ENCODE assay signal across 16 cellular contexts in genomic region chr18:22385718-22386117, GRCh38. TPM values are rescaled to one million over a fixed set of nuclear protein-coding genes. Genes with fewer than 3 reads are reported as not detected.
A peak's percentile ranks its signal among the peaks of the same experiment; 100 is the strongest.
DNase-seq lines count a peak whose midpoint lies in the region; ATAC-seq, FAIRE-seq and TF ChIP-seq lines count a peak whose summit lies in the region.
"Had no signal": no experiment of that assay in that cellular context is flagged by ENCODE, and none has a peak within 500 bp of the region (broad histone marks: within the 10 kb centered on the region; RNA-seq: fewer than 3 reads in every experiment).

No MANE protein-coding gene starts in this region.

- no peak overlapping the region for H3K4me3 ChIP-seq in ACC112 (ENCODE audit: low read depth, low read length)
- no peak overlapping the region for H3K4me3 ChIP-seq in bronchial epithelial cell (ENCODE audit: low read depth, low read length)
- no peak overlapping the region for H3K4me3 ChIP-seq in keratinocyte (ENCODE audit: control insufficient read depth in 2 of 3, extremely low read depth in 1 of 3, insufficient read depth in 2 of 3, low read depth in 1 of 3, low read length in 3 of 3)
- H3K4me3 ChIP-seq: BLaER1, K562, pancreas had no signal

- H3K4me3 Mint-ChIP-seq in activated T-cell treated with anti-CD3 and anti-CD28 coated beads, Interleukin-2, amount 50 U/mL, for 4 hours: no peak overlapping the region
- H3K4me3 Mint-ChIP-seq: memory B cell had no signal

- no peaks in the 10 kb centered on the region for H3K4me1 Mint-ChIP-seq in activated T-cell treated with anti-CD3 and anti-CD28 coated beads, Interleukin-2, amount 50 U/mL, for 4 hours (ENCODE audit: low read depth)
- H3K4me1 Mint-ChIP-seq: memory B cell had no signal

- dilution Hi-C loops in keratinocyte (cut with MboI; ENCODE audit: extremely low pct_ligation_motif_present, low sequenced_read_pairs): no loop called here

- H3K4me2 ChIP-seq in keratinocyte (ENCODE audit: control insufficient read depth, extremely low read depth, insufficient read depth, low read depth, low read length): no peak overlapping the region
- H3K4me2 ChIP-seq: BLaER1 had no signal

- no peaks in the 10 kb centered on the region for H3K79me2 ChIP-seq in ACC112 (ENCODE audit: control insufficient read depth, insufficient read depth, low read length, unreplicated experiment)
- no peaks in the 10 kb centered on the region for H3K79me2 ChIP-seq in keratinocyte (ENCODE audit: control insufficient read depth, insufficient read depth, low read length)

- H3K4me1 ChIP-seq in ACC112 (ENCODE audit: control insufficient read depth, insufficient read depth, low read length, unreplicated experiment) (peaks cover 19% of the 10 kb centered on the region), keratinocyte (ENCODE audit: control insufficient read depth, extremely low read depth, insufficient read depth, low read length) (peaks cover 11% of the 10 kb centered on the region)
- H3K4me1 ChIP-seq: BLaER1, pancreas had no signal

- no peaks in the 10 kb centered on the region for H3K36me3 Mint-ChIP-seq in activated T-cell treated with anti-CD3 and anti-CD28 coated beads, Interleukin-2, amount 50 U/mL, for 4 hours (ENCODE audit: insufficient read depth)
- H3K36me3 Mint-ChIP-seq: memory B cell had no signal

- intact Hi-C loops in Right ventricle myocardium superior (cut with DNase I): no loop called here

- H3K9me1 ChIP-seq in keratinocyte (ENCODE audit: control insufficient read depth, extremely low read depth, insufficient read depth, low read length): no peaks in the 10 kb centered on the region

- no peaks in the 10 kb centered on the region for H4K20me1 ChIP-seq in keratinocyte (ENCODE audit: control insufficient read depth, extremely low read depth, insufficient read depth, low read length)
- H4K20me1 ChIP-seq: BLaER1 had no signal

- no peak overlapping the region for H3K9ac ChIP-seq in keratinocyte (ENCODE audit: control insufficient read depth, extremely low read depth, insufficient read depth, low read length)
- H3K9ac ChIP-seq: BLaER1 had no signal

- H3K9me3 Mint-ChIP-seq in activated T-cell treated with anti-CD3 and anti-CD28 coated beads, Interleukin-2, amount 50 U/mL, for 4 hours: no peaks in the 10 kb centered on the region

- H3K27ac ChIP-seq in ACC112 (ENCODE audit: low read depth, low read length) (peak overlapping the region; percentile 90), keratinocyte (ENCODE audit: control insufficient read depth, insufficient read depth, low read length) (no peak overlapping the region)
- H3K27ac ChIP-seq: BLaER1, pancreas had no signal

- H3K36me3 ChIP-seq in ACC112 (ENCODE audit: insufficient read depth, low read length): no peaks in the 10 kb centered on the region
- no peaks in the 10 kb centered on the region for H3K36me3 ChIP-seq in bronchial epithelial cell (ENCODE audit: control insufficient read depth, insufficient read depth, low read length)
- H3K36me3 ChIP-seq in keratinocyte (ENCODE audit: control insufficient read depth in 2 of 2, extremely low read depth in 1 of 2, insufficient read depth in 2 of 2, low read length in 2 of 2): no peaks in the 10 kb centered on the region
- H3K36me3 ChIP-seq: BLaER1, pancreas had no signal

- no peak for TF ChIP-seq CTCF in bronchial epithelial cell (IDR thresholded peaks at IDR 0.05; ENCODE audit: insufficient read depth, low read length, severe bottlenecking)
- no peak for TF ChIP-seq CTCF in keratinocyte (optimal IDR thresholded peaks at IDR 0.05 in 1 of 3, IDR thresholded peaks at IDR 0.05 in 1 of 3, conservative IDR thresholded peaks at IDR 0.05 in 1 of 3; ENCODE audit: extremely low read depth in 1 of 3, insufficient read depth in 2 of 3, low read length in 3 of 3)
- no peak for TF ChIP-seq CTCF in GM20000 (IDR thresholded peaks at IDR 0.05; ENCODE audit: extremely low read depth, missing control alignments)

- no peaks in the 10 kb centered on the region for H3K27me3 Mint-ChIP-seq in activated T-cell treated with anti-CD3 and anti-CD28 coated beads, Interleukin-2, amount 50 U/mL, for 4 hours (ENCODE audit: low read depth)
- H3K27me3 Mint-ChIP-seq: memory B cell had no signal

- DNase-seq in HPDE6-E6E7 (ENCODE audit: extremely low spot score) (peak; percentile 85), bronchial epithelial cell (ENCODE audit: low read depth) (peak; percentile 97), keratinocyte (ENCODE audit: low read depth, low spot score) (peak; percentile 36), iPS-NIHi11 (ENCODE audit: low spot score) (no peak), GM20000 (ENCODE audit: low spot score) (no peak), Right ventricle myocardium superior (no peak)
- no peak for DNase-seq in activated T-cell treated with anti-CD3 and anti-CD28 coated beads, Interleukin-2, amount 50 U/mL, for 4 hours
- DNase-seq: activated CD4-positive, CD25-positive, alpha-beta regulatory T cell; DND-41; NCI-H2029; pancreas; stimulated activated CD4-positive, alpha-beta T cell treated with anti-CD3 and anti-CD28 coated beads, Interleukin-1b, Interleukin-23, amount 100 ng/mL, for 48 hours had no signal

- ATAC-seq in activated T-cell treated with anti-CD3 and anti-CD28 coated beads, Interleukin-2, amount 50 U/mL, for 4 hours: no peak
- no peak for ATAC-seq in Right ventricle myocardium superior (ENCODE audit: poor library complexity)
- ATAC-seq: K562 had no signal

- no peaks in the 10 kb centered on the region for H3K27me3 ChIP-seq in ACC112 (ENCODE audit: insufficient read depth, low read length)
- H3K27me3 ChIP-seq in bronchial epithelial cell (ENCODE audit: control insufficient read depth, insufficient read depth, low read length): no peaks in the 10 kb centered on the region
- no peaks in the 10 kb centered on the region for H3K27me3 ChIP-seq in keratinocyte (ENCODE audit: control insufficient read depth, extremely low read depth, insufficient read depth, low read length)
- H3K27me3 ChIP-seq: BLaER1, pancreas had no signal

- FAIRE-seq in bronchial epithelial cell (lab: Jason Lieb, UNC) (no peak), keratinocyte (lab: Jason Lieb, UNC) (peak; percentile 81)
- FAIRE-seq: K562, pancreas had no signal

- H2AFZ ChIP-seq in ACC112 (ENCODE audit: low read length, unreplicated experiment): no peak overlapping the region
- H2AFZ ChIP-seq in keratinocyte (ENCODE audit: control insufficient read depth, low read length): no peak overlapping the region

- H3K9me3 ChIP-seq in keratinocyte (ENCODE audit: control insufficient read depth, low read depth, low read length): no peaks in the 10 kb centered on the region
- H3K9me3 ChIP-seq: BLaER1, pancreas had no signal

RNA-seq across cellular contexts. Expression of gene CTAGE1, which starts 32.0 kb away (rescaled TPM):
- under 0.01 TPM in 1 of 2 replicates, not detected in the other for total RNA-seq in bronchial epithelial cell
- not detected in 3 replicates for polyA plus RNA-seq in keratinocyte
- polyA plus RNA-seq in keratinocyte (2011; ENCODE audit: low read depth): not detected
- polyA plus RNA-seq in keratinocyte (2011; cell fraction: cytosol; rRNA removed): not detected in 2 replicates
- not detected in 2 replicates for polyA plus RNA-seq in keratinocyte (2011; cell fraction: nucleus; rRNA removed)
- polyA plus RNA-seq in keratinocyte (2012; ENCODE audit: low replicate concordance): not detected in 2 replicates
- polyA minus RNA-seq in keratinocyte: not detected in 3 replicates
- polyA minus RNA-seq in keratinocyte (2011; cell fraction: cytosol; rRNA and poly(A)+ RNA removed): not detected
- polyA minus RNA-seq in keratinocyte (2011; cell fraction: nucleus; rRNA and poly(A)+ RNA removed): not detected in 2 replicates
- not detected for total RNA-seq in activated T-cell treated with anti-CD3 and anti-CD28 coated beads, Interleukin-2, amount 50 U/mL, for 4 hours
- total RNA-seq in Right ventricle myocardium superior: not detected
- total RNA-seq: K562, pancreas had no signal
- polyA plus RNA-seq: K562, pancreas had no signal

Comparison
In these comparisons a context has a peak if more than half of its experiments do, and no peak if none do; other contexts are left out.
1. DNase-seq: peak in HPDE6-E6E7 (single experiment), bronchial epithelial cell (single experiment) and keratinocyte (single experiment); none in activated T-cell treated with anti-CD3 and anti-CD28 coated beads, Interleukin-2, amount 50 U/mL, for 4 hours (single experiment), iPS-NIHi11 (single experiment), GM20000 (single experiment) and Right ventricle myocardium superior (single experiment).